In genomic region chr10:49258351-49258683, GRCh38 we compare ENCODE assay signal across 12 cellular contexts. TPM values are rescaled to one million over a fixed set of nuclear protein-coding genes. Genes with fewer than 3 reads are reported as not detected.
"Had no signal": no experiment of that assay in that cellular context is flagged by ENCODE, and none has a peak within 500 bp of the region (broad histone marks: within the 10 kb centered on the region; RNA-seq: fewer than 3 reads in every experiment).

No MANE protein-coding gene starts in this region.

- H2AFZ ChIP-seq: GM23248, GM23338 had no signal

- H3K9me3 ChIP-seq: HAP-1 had no signal

- ATAC-seq: GM23338, HCT116 had no signal

- H3K4me1 ChIP-seq: HAP-1 had no signal

- DNase-seq: GM23248, GOT3, H7, H9, HCEC 1CT, HFFc6 had no signal

- H3K27ac ChIP-seq: GM23248 had no signal

- H3K4me2 ChIP-seq: GM23338 had no signal

- H3K36me3 ChIP-seq: HAP-1 had no signal

- H3K9ac ChIP-seq: GM23248 had no signal

- H3K4me3 ChIP-seq: GM23248, GM23338, HAP-1 had no signal

- FAIRE-seq: H1, H54 had no signal

RNA-seq across cellular contexts. Expression of gene C10orf71, which starts 40.7 kb away (rescaled TPM):
- total RNA-seq: GM23248, GM23338, H1, H4, H7, H9, HFFc6 had no signal
- polyA plus RNA-seq: GM23248, GM23338, H1 had no signal
